19 cellular contexts compared by ENCODE assay signal in genomic region chr7:6402041-6402440, GRCh38.
"Had no signal": no experiment of that assay in that cellular context is flagged by ENCODE, and none has a peak within 500 bp of the region (broad histone marks: within the 10 kb centered on the region; RNA-seq: fewer than 3 reads in every experiment).

No MANE protein-coding gene starts in this region.

- H3K4me2 ChIP-seq: smooth muscle cell had no signal

- H3K27ac ChIP-seq: pancreas, right lobe of liver, testis had no signal

- H3K27ac Mint-ChIP-seq: activated CD8-positive, alpha-beta T cell treated with anti-CD3 and anti-CD28 coated beads, Interleukin-2, amount 10 ng/mL, durations not matched to agents 7 days and 5 days; stimulated activated memory B cell treated with anti-CD40 and anti-IgM and Interleukin-4, amounts not matched to agents 10 μg/mL and 1 μg/mL and 100 μg/mL, for 72 hours; T-helper 1 cell treated with Interleukin-12 subunit alpha and Interleukin-12 subunit beta and Interleukin-4 antibody, amounts not matched to agents 30 μg/mL and 1 μg/mL, for 36 hours had no signal

- H3K4me3 ChIP-seq: left lung, pancreas, right lobe of liver, smooth muscle cell, testis, upper lobe of left lung had no signal

- H3K27me3 ChIP-seq: left lung, pancreas, right lobe of liver, testis, upper lobe of left lung had no signal

- H3K27me3 Mint-ChIP-seq: activated CD4-positive, alpha-beta T cell treated with anti-CD3 and anti-CD28 coated beads, Interleukin-2, amount 10 ng/mL, durations not matched to agents 7 days and 5 days; effector memory CD8-positive, alpha-beta T cell; naive thymus-derived CD4-positive, alpha-beta T cell; stimulated activated memory B cell treated with anti-CD40 and anti-IgM and Interleukin-4, amounts not matched to agents 10 μg/mL and 1 μg/mL and 100 μg/mL, for 72 hours had no signal

- H3K4me3 Mint-ChIP-seq: activated CD4-positive, alpha-beta T cell treated with anti-CD3 and anti-CD28 coated beads, Interleukin-2, amount 10 ng/mL, durations not matched to agents 7 days and 5 days; activated CD8-positive, alpha-beta T cell treated with anti-CD3 and anti-CD28 coated beads, Interleukin-2, amount 10 ng/mL, durations not matched to agents 7 days and 5 days; activated T-cell treated with anti-CD3 and anti-CD28 coated beads, Interleukin-2, amount 50 U/mL, for 4 hours; effector memory CD8-positive, alpha-beta T cell; naive thymus-derived CD4-positive, alpha-beta T cell; stimulated activated memory B cell treated with anti-CD40 and anti-IgM and Interleukin-4, amounts not matched to agents 10 μg/mL and 1 μg/mL and 100 μg/mL, for 72 hours; T-helper 1 cell treated with Interleukin-12 subunit alpha and Interleukin-12 subunit beta and Interleukin-4 antibody, amounts not matched to agents 30 μg/mL and 1 μg/mL, for 36 hours had no signal

- H3K9me3 Mint-ChIP-seq: activated CD4-positive, alpha-beta T cell treated with anti-CD3 and anti-CD28 coated beads, Interleukin-2, amount 10 ng/mL, durations not matched to agents 7 days and 5 days; activated T-cell treated with anti-CD3 and anti-CD28 coated beads, Interleukin-2, amount 50 U/mL, for 4 hours; effector memory CD8-positive, alpha-beta T cell; stimulated activated memory B cell treated with anti-CD40 and anti-IgM and Interleukin-4, amounts not matched to agents 10 μg/mL and 1 μg/mL and 100 μg/mL, for 72 hours; T-helper 1 cell treated with Interleukin-12 subunit alpha and Interleukin-12 subunit beta and Interleukin-4 antibody, amounts not matched to agents 30 μg/mL and 1 μg/mL, for 36 hours had no signal

- DNase-seq: activated CD4-positive, alpha-beta T cell treated with anti-CD3 and anti-CD28 coated beads, Interleukin-2, amount 10 ng/mL, durations not matched to agents 7 days and 5 days; activated CD8-positive, alpha-beta T cell treated with anti-CD3 and anti-CD28 coated beads, Interleukin-2, amount 10 ng/mL, durations not matched to agents 7 days and 5 days; activated effector memory CD4-positive, alpha-beta T cell treated with anti-CD3 and anti-CD28 coated beads, Interleukin-2, amount 50 U/mL, for 16 hours; activated naive CD4-positive, alpha-beta T cell treated with anti-CD3 and anti-CD28 coated beads, Interleukin-2, amount 50 U/mL, for 16 hours; activated T-cell treated with anti-CD3 and anti-CD28 coated beads, Interleukin-2, amount 50 U/mL, for 4 hours; dermis blood vessel endothelial cell; effector memory CD8-positive, alpha-beta T cell; kidney; left lung; naive thymus-derived CD4-positive, alpha-beta T cell; pancreas; right lobe of liver; stimulated activated CD4-positive, alpha-beta T cell treated with anti-CD3 and anti-CD28 coated beads, Interleukin-4, amount 100 ng/mL, for 4 hours; testis had no signal

- ATAC-seq: activated CD4-positive, CD25-positive, alpha-beta regulatory T cell treated with anti-CD3 and anti-CD28 coated beads, Interleukin-2, amount 50 U/mL, for 24 hours; activated CD8-positive, alpha-beta T cell treated with anti-CD3 and anti-CD28 coated beads, Interleukin-2, amount 10 ng/mL, durations not matched to agents 7 days and 5 days; activated T-cell treated with anti-CD3 and anti-CD28 coated beads, Interleukin-2, amount 50 U/mL, for 4 hours; effector memory CD8-positive, alpha-beta T cell; left lung; naive thymus-derived CD4-positive, alpha-beta T cell; pancreas; stimulated activated memory B cell treated with anti-CD40 and anti-IgM and Interleukin-4, amounts not matched to agents 10 μg/mL and 1 μg/mL and 100 μg/mL, for 72 hours had no signal

- H3K9me3 ChIP-seq: left lung, pancreas, right lobe of liver, testis, upper lobe of left lung had no signal
